In genomic region chr6:134198093-134198492, GRCh38 we compare ENCODE assay signal across 2 cellular contexts.
TF ChIP-seq lines count a peak whose summit lies in the region.

No MANE protein-coding gene starts in this region.

TF ChIP-seq in A549, 52 proteins besides CTCF, POLR2A, EP300 and RAD21 (continued from another document):
- peak; percentile 88 for TF ChIP-seq JUNB (IDR thresholded peaks at IDR 0.05)
- no peak for TF ChIP-seq EHMT2 (IDR thresholded peaks at IDR 0.05; ENCODE audit: low read depth)
- peak; percentile 33; the same call in 1 of the 2 replicates for TF ChIP-seq MAX (IDR thresholded peaks at IDR 0.05)
- TF ChIP-seq FOXS1 (CRISPR knock-in tag; IDR thresholded peaks at IDR 0.05) = peak; percentile 70; the same call in 1 of the 2 replicates
- peak; percentile 62 to 66; a peak in 2 of 5 replicates for TF ChIP-seq JUN (IDR thresholded peaks at IDR 0.05)
- peak; percentile 95 for TF ChIP-seq GATA3 (IDR thresholded peaks at IDR 0.05; ENCODE audit: borderline replicate concordance)

TF ChIP-seq in HepG2, 621 proteins besides CTCF, POLR2A, EP300 and RAD21 (continued from another document and continues in another):
- TF ChIP-seq ZNF281 (CRISPR knock-in tag; IDR thresholded peaks at IDR 0.05; ENCODE audit: borderline replicate concordance) (peak; percentile 71; the same call in 1 of the 2 replicates), ZNF567 (CRISPR knock-in tag; IDR thresholded peaks at IDR 0.05; ENCODE audit: borderline replicate concordance) (no peak), USF2 (IDR thresholded peaks at IDR 0.05; ENCODE audit: low read depth, low read length) (no peak), USF2 (CRISPR knock-in tag; IDR thresholded peaks at IDR 0.05; ENCODE audit: borderline replicate concordance) (no peak), POGZ (CRISPR knock-in tag; IDR thresholded peaks at IDR 0.05) (peak; percentile 86), ZNF784 (CRISPR knock-in tag; IDR thresholded peaks at IDR 0.05; ENCODE audit: borderline replicate concordance) (no peak), ZNF629 (CRISPR knock-in tag; conservative IDR thresholded peaks at IDR 0.05) (peak; percentile 57), MTA1 (CRISPR knock-in tag; IDR thresholded peaks at IDR 0.05; ENCODE audit: borderline replicate concordance) (no peak; the same call in 1 of the 2 replicates), FOXP4 (CRISPR knock-in tag; IDR thresholded peaks at IDR 0.05) (peak; percentile 97), PBX3 (CRISPR knock-in tag; IDR thresholded peaks at IDR 0.05; ENCODE audit: borderline replicate concordance) (no peak), ZNF614 (CRISPR knock-in tag; IDR thresholded peaks at IDR 0.05; ENCODE audit: borderline replicate concordance) (peak; percentile 74), MYNN (CRISPR knock-in tag; IDR thresholded peaks at IDR 0.05; ENCODE audit: low read depth) (no peak), ERF (CRISPR knock-in tag; IDR thresholded peaks at IDR 0.05) (peak; percentile 74; the same call in 1 of the 2 replicates), EZH2 (conservative IDR thresholded peaks at IDR 0.05; ENCODE audit: low read depth, low read length) (no peak), CHD4 (IDR thresholded peaks at IDR 0.05; ENCODE audit: borderline replicate concordance, low read length) (0 out of 2 replicates have a peak, but pooled peaks have one; percentile 13), ZMYM3 (CRISPR knock-in tag; IDR thresholded peaks at IDR 0.05) (no peak), MAFK (conservative IDR thresholded peaks at IDR 0.05 in 1 of 2, IDR thresholded peaks at IDR 0.05 in 1 of 2; ENCODE audit: low read length in 2 of 2) (peak in 1 of 2 experiments; percentile 17; a peak in 1 of 4 replicates), ATF7-NPFF (CRISPR knock-in tag; IDR thresholded peaks at IDR 0.05; ENCODE audit: low read depth) (no peak), ATM (IDR thresholded peaks at IDR 0.05; ENCODE audit: borderline replicate concordance) (peak; percentile 29; the same call in 1 of the 2 replicates), ZNF235 (CRISPR knock-in tag; IDR thresholded peaks at IDR 0.05; ENCODE audit: borderline replicate concordance) (no peak), ZBTB3 (CRISPR knock-in tag; IDR thresholded peaks at IDR 0.05; ENCODE audit: borderline replicate concordance, low read depth) (0 out of 2 replicates have a peak, but pooled peaks have one; percentile 37), PPARG (CRISPR knock-in tag; conservative IDR thresholded peaks at IDR 0.05) (peak; percentile 99), DPF2 (CRISPR knock-in tag; IDR thresholded peaks at IDR 0.05; ENCODE audit: borderline replicate concordance, low read depth) (peak; percentile 95; the same call in 1 of the 2 replicates), ATF1 (CRISPR knock-in tag; IDR thresholded peaks at IDR 0.05) (peak; percentile 81), TAF1 (CRISPR knock-in tag; IDR thresholded peaks at IDR 0.05) (no peak), SAFB2 (CRISPR knock-in tag; IDR thresholded peaks at IDR 0.05; ENCODE audit: borderline replicate concordance, low read depth) (no peak), MLX (CRISPR knock-in tag; IDR thresholded peaks at IDR 0.05) (peak; percentile 90), SPEN (CRISPR knock-in tag; IDR thresholded peaks at IDR 0.05; ENCODE audit: low read depth) (no peak), RNF2 (conservative IDR thresholded peaks at IDR 0.05; ENCODE audit: low read depth) (no peak), ZZZ3 (CRISPR knock-in tag; IDR thresholded peaks at IDR 0.05; ENCODE audit: borderline replicate concordance) (no peak), ZNF850 (CRISPR knock-in tag; conservative IDR thresholded peaks at IDR 0.05) (no peak), PITX1 (CRISPR knock-in tag; IDR thresholded peaks at IDR 0.05) (peak; percentile 90), STAG1 (CRISPR knock-in tag; IDR thresholded peaks at IDR 0.05) (peak; percentile 39; the same call in 1 of the 2 replicates), RERE (CRISPR knock-in tag; IDR thresholded peaks at IDR 0.05; ENCODE audit: low read depth) (peak; percentile 96), ZNF414 (CRISPR knock-in tag; IDR thresholded peaks at IDR 0.05) (peak; percentile 74; the same call in 1 of the 2 replicates), E2F1 (CRISPR knock-in tag; IDR thresholded peaks at IDR 0.05) (peak; percentile 41; the same call in 1 of the 2 replicates), ZNF710 (CRISPR knock-in tag; IDR thresholded peaks at IDR 0.05; ENCODE audit: borderline replicate concordance) (peak; percentile 88), ISL2 (CRISPR knock-in tag; IDR thresholded peaks at IDR 0.05) (peak; percentile 100), MBNL3 (CRISPR knock-in tag; conservative IDR thresholded peaks at IDR 0.05) (no peak)
